Comparison of ENCODE assay signal across 1 cellular context in the genomic region with DNA sequence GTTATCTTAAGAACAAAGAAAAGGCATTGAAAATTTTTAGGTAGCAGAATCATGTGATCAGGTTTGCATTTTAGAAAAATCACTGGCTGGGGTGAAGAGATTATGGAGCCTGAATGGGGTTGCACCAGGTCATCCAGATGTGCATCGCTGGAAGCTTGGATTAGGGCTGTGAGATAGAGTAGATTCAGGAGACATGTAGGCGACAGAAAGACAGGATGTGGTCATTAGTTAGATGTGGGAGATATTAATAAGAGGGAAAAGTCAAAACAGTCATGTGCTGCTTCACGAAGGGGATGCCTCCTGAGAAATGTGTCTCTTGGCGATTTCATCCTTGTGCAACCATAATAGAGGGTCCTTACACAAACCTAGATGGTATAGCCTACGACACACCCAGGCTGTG.
TF ChIP-seq lines count a peak whose summit lies in the region.

No MANE protein-coding gene starts in this region.

TF ChIP-seq in K562, 482 proteins besides CTCF, POLR2A, EP300 and RAD21 (continued from another document and continues in another):
- TF ChIP-seq, protein P1, sequence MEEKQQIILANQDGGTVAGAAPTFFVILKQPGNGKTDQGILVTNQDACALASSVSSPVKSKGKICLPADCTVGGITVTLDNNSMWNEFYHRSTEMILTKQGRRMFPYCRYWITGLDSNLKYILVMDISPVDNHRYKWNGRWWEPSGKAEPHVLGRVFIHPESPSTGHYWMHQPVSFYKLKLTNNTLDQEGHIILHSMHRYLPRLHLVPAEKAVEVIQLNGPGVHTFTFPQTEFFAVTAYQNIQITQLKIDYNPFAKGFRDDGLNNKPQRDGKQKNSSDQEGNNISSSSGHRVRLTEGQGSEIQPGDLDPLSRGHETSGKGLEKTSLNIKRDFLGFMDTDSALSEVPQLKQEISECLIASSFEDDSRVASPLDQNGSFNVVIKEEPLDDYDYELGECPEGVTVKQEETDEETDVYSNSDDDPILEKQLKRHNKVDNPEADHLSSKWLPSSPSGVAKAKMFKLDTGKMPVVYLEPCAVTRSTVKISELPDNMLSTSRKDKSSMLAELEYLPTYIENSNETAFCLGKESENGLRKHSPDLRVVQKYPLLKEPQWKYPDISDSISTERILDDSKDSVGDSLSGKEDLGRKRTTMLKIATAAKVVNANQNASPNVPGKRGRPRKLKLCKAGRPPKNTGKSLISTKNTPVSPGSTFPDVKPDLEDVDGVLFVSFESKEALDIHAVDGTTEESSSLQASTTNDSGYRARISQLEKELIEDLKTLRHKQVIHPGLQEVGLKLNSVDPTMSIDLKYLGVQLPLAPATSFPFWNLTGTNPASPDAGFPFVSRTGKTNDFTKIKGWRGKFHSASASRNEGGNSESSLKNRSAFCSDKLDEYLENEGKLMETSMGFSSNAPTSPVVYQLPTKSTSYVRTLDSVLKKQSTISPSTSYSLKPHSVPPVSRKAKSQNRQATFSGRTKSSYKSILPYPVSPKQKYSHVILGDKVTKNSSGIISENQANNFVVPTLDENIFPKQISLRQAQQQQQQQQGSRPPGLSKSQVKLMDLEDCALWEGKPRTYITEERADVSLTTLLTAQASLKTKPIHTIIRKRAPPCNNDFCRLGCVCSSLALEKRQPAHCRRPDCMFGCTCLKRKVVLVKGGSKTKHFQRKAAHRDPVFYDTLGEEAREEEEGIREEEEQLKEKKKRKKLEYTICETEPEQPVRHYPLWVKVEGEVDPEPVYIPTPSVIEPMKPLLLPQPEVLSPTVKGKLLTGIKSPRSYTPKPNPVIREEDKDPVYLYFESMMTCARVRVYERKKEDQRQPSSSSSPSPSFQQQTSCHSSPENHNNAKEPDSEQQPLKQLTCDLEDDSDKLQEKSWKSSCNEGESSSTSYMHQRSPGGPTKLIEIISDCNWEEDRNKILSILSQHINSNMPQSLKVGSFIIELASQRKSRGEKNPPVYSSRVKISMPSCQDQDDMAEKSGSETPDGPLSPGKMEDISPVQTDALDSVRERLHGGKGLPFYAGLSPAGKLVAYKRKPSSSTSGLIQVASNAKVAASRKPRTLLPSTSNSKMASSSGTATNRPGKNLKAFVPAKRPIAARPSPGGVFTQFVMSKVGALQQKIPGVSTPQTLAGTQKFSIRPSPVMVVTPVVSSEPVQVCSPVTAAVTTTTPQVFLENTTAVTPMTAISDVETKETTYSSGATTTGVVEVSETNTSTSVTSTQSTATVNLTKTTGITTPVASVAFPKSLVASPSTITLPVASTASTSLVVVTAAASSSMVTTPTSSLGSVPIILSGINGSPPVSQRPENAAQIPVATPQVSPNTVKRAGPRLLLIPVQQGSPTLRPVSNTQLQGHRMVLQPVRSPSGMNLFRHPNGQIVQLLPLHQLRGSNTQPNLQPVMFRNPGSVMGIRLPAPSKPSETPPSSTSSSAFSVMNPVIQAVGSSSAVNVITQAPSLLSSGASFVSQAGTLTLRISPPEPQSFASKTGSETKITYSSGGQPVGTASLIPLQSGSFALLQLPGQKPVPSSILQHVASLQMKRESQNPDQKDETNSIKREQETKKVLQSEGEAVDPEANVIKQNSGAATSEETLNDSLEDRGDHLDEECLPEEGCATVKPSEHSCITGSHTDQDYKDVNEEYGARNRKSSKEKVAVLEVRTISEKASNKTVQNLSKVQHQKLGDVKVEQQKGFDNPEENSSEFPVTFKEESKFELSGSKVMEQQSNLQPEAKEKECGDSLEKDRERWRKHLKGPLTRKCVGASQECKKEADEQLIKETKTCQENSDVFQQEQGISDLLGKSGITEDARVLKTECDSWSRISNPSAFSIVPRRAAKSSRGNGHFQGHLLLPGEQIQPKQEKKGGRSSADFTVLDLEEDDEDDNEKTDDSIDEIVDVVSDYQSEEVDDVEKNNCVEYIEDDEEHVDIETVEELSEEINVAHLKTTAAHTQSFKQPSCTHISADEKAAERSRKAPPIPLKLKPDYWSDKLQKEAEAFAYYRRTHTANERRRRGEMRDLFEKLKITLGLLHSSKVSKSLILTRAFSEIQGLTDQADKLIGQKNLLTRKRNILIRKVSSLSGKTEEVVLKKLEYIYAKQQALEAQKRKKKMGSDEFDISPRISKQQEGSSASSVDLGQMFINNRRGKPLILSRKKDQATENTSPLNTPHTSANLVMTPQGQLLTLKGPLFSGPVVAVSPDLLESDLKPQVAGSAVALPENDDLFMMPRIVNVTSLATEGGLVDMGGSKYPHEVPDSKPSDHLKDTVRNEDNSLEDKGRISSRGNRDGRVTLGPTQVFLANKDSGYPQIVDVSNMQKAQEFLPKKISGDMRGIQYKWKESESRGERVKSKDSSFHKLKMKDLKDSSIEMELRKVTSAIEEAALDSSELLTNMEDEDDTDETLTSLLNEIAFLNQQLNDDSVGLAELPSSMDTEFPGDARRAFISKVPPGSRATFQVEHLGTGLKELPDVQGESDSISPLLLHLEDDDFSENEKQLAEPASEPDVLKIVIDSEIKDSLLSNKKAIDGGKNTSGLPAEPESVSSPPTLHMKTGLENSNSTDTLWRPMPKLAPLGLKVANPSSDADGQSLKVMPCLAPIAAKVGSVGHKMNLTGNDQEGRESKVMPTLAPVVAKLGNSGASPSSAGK (IDR thresholded peaks at IDR 0.05) = no peak
- TF ChIP-seq, protein P2, sequence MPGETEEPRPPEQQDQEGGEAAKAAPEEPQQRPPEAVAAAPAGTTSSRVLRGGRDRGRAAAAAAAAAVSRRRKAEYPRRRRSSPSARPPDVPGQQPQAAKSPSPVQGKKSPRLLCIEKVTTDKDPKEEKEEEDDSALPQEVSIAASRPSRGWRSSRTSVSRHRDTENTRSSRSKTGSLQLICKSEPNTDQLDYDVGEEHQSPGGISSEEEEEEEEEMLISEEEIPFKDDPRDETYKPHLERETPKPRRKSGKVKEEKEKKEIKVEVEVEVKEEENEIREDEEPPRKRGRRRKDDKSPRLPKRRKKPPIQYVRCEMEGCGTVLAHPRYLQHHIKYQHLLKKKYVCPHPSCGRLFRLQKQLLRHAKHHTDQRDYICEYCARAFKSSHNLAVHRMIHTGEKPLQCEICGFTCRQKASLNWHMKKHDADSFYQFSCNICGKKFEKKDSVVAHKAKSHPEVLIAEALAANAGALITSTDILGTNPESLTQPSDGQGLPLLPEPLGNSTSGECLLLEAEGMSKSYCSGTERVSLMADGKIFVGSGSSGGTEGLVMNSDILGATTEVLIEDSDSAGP (CRISPR knock-in tag; IDR thresholded peaks at IDR 0.05) = no peak
- TF ChIP-seq ZNF766 (CRISPR knock-in tag; conservative IDR thresholded peaks at IDR 0.05) (no peak), POLR2AphosphoS5 (IDR thresholded peaks at IDR 0.05; ENCODE audit: control insufficient read depth, insufficient read depth, low read depth, low read length) (no peak), KAT2B (IDR thresholded peaks at IDR 0.05; ENCODE audit: low read depth, low read length) (no peak), ZNF79 (CRISPR knock-in tag; IDR thresholded peaks at IDR 0.05; ENCODE audit: low read depth) (no peak), SMAD1 (IDR thresholded peaks at IDR 0.05; ENCODE audit: low read depth, low read length, partially characterized antibody) (no peak), YBX1 (IDR thresholded peaks at IDR 0.05) (no peak), ERF (CRISPR knock-in tag; IDR thresholded peaks at IDR 0.05) (no peak), EWSR1 (IDR thresholded peaks at IDR 0.05; ENCODE audit: borderline replicate concordance, low read depth, partially characterized antibody) (no peak), MEF2A (IDR thresholded peaks at IDR 0.05; ENCODE audit: control insufficient read depth, low read depth, low read length) (no peak), ZC3H11A (IDR thresholded peaks at IDR 0.05; ENCODE audit: low read depth, low read length) (no peak), SIN3A (IDR thresholded peaks at IDR 0.05; ENCODE audit: borderline replicate concordance in 2 of 2, control insufficient read depth in 1 of 2, low read depth in 2 of 2, low read length in 2 of 2) (no peak), KLF1 (tag; IDR thresholded peaks at IDR 0.05) (no peak), BRD4 (IDR thresholded peaks at IDR 0.05) (no peak), TEAD2 (tag; IDR thresholded peaks at IDR 0.05) (no peak), KLF16 (IDR thresholded peaks at IDR 0.05) (0 out of 2 replicates have a peak, but pooled peaks have one; percentile 43), PHB2 (IDR thresholded peaks at IDR 0.05; ENCODE audit: low read depth) (no peak), PML (IDR thresholded peaks at IDR 0.05; ENCODE audit: low read length) (0 out of 2 replicates have a peak, but pooled peaks have one; percentile 47), PTTG1 (tag; IDR thresholded peaks at IDR 0.05; ENCODE audit: low read depth) (no peak), ZNF212 (CRISPR knock-in tag; IDR thresholded peaks at IDR 0.05) (no peak), MCM2 (IDR thresholded peaks at IDR 0.05; ENCODE audit: low read depth) (no peak)
- TF ChIP-seq, protein P3, sequence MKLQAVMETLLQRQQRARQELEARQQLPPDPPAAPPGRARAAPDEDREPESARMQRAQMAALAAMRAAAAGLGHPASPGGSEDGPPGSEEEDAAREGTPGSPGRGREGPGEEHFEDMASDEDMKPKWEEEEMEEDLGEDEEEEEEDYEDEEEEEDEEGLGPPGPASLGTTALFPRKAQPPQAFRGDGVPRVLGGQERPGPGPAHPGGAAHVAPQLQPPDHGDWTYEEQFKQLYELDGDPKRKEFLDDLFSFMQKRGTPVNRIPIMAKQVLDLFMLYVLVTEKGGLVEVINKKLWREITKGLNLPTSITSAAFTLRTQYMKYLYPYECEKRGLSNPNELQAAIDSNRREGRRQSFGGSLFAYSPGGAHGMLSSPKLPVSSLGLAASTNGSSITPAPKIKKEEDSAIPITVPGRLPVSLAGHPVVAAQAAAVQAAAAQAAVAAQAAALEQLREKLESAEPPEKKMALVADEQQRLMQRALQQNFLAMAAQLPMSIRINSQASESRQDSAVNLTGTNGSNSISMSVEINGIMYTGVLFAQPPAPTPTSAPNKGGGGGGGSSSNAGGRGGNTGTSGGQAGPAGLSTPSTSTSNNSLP (IDR thresholded peaks at IDR 0.05; ENCODE audit: borderline replicate concordance, low read depth, low read length) = no peak
- TF ChIP-seq, protein P4, sequence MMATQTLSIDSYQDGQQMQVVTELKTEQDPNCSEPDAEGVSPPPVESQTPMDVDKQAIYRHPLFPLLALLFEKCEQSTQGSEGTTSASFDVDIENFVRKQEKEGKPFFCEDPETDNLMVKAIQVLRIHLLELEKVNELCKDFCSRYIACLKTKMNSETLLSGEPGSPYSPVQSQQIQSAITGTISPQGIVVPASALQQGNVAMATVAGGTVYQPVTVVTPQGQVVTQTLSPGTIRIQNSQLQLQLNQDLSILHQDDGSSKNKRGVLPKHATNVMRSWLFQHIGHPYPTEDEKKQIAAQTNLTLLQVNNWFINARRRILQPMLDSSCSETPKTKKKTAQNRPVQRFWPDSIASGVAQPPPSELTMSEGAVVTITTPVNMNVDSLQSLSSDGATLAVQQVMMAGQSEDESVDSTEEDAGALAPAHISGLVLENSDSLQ (IDR thresholded peaks at IDR 0.05) = no peak
- TF ChIP-seq, protein P5, sequence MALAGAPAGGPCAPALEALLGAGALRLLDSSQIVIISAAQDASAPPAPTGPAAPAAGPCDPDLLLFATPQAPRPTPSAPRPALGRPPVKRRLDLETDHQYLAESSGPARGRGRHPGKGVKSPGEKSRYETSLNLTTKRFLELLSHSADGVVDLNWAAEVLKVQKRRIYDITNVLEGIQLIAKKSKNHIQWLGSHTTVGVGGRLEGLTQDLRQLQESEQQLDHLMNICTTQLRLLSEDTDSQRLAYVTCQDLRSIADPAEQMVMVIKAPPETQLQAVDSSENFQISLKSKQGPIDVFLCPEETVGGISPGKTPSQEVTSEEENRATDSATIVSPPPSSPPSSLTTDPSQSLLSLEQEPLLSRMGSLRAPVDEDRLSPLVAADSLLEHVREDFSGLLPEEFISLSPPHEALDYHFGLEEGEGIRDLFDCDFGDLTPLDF (CRISPR knock-in tag; IDR thresholded peaks at IDR 0.05) = no peak
- TF ChIP-seq, protein P6, sequence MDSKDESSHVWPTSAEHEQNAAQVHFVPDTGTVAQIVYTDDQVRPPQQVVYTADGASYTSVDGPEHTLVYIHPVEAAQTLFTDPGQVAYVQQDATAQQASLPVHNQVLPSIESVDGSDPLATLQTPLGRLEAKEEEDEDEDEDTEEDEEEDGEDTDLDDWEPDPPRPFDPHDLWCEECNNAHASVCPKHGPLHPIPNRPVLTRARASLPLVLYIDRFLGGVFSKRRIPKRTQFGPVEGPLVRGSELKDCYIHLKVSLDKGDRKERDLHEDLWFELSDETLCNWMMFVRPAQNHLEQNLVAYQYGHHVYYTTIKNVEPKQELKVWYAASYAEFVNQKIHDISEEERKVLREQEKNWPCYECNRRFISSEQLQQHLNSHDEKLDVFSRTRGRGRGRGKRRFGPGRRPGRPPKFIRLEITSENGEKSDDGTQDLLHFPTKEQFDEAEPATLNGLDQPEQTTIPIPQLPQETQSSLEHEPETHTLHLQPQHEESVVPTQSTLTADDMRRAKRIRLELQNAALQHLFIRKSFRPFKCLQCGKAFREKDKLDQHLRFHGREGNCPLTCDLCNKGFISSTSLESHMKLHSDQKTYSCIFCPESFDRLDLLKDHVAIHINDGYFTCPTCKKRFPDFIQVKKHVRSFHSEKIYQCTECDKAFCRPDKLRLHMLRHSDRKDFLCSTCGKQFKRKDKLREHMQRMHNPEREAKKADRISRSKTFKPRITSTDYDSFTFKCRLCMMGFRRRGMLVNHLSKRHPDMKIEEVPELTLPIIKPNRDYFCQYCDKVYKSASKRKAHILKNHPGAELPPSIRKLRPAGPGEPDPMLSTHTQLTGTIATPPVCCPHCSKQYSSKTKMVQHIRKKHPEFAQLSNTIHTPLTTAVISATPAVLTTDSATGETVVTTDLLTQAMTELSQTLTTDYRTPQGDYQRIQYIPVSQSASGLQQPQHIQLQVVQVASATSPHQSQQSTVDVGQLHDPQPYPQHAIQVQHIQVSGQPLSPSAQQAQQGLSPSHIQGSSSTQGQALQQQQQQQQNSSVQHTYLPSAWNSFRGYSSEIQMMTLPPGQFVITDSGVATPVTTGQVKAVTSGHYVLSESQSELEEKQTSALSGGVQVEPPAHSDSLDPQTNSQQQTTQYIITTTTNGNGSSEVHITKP (IDR thresholded peaks at IDR 0.05; ENCODE audit: partially characterized antibody) = peak; percentile 41
- TF ChIP-seq, protein P7, sequence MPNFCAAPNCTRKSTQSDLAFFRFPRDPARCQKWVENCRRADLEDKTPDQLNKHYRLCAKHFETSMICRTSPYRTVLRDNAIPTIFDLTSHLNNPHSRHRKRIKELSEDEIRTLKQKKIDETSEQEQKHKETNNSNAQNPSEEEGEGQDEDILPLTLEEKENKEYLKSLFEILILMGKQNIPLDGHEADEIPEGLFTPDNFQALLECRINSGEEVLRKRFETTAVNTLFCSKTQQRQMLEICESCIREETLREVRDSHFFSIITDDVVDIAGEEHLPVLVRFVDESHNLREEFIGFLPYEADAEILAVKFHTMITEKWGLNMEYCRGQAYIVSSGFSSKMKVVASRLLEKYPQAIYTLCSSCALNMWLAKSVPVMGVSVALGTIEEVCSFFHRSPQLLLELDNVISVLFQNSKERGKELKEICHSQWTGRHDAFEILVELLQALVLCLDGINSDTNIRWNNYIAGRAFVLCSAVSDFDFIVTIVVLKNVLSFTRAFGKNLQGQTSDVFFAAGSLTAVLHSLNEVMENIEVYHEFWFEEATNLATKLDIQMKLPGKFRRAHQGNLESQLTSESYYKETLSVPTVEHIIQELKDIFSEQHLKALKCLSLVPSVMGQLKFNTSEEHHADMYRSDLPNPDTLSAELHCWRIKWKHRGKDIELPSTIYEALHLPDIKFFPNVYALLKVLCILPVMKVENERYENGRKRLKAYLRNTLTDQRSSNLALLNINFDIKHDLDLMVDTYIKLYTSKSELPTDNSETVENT (CRISPR knock-in tag; IDR thresholded peaks at IDR 0.05) = no peak
- TF ChIP-seq, protein P8, sequence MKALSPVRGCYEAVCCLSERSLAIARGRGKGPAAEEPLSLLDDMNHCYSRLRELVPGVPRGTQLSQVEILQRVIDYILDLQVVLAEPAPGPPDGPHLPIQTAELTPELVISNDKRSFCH (CRISPR knock-in tag; IDR thresholded peaks at IDR 0.05) = no peak
- TF ChIP-seq, protein P8 (tag; IDR thresholded peaks at IDR 0.05) = no peak
